1 cellular context compared by ENCODE assay signal in the genomic region with DNA sequence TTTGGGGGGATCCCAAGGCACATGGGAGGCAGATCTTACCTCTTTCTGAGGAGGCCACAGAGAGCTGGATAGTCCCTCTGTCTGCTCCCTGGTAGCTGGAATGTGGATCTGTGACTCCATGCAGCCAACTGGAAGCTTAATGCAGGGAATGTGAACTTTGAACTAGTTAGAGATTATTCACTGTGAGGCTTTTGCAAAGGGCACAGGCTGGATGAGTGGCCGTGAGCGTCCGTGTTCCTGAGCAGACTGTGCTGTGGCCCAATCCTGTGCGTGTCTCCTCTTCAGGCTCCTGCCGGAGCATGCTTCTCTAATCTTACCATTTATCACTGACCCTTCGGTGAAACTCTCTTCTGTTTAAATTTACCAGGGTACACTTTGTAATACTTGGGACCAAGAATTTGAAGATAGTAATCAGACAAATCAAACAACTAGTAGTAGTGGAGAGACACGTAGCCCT.
TF ChIP-seq lines count a peak whose summit lies in the region.

No MANE protein-coding gene starts in this region.

TF ChIP-seq in HepG2, 621 proteins besides CTCF, POLR2A, EP300 and RAD21 (continued from another document and continues in another):
- TF ChIP-seq, protein P1, sequence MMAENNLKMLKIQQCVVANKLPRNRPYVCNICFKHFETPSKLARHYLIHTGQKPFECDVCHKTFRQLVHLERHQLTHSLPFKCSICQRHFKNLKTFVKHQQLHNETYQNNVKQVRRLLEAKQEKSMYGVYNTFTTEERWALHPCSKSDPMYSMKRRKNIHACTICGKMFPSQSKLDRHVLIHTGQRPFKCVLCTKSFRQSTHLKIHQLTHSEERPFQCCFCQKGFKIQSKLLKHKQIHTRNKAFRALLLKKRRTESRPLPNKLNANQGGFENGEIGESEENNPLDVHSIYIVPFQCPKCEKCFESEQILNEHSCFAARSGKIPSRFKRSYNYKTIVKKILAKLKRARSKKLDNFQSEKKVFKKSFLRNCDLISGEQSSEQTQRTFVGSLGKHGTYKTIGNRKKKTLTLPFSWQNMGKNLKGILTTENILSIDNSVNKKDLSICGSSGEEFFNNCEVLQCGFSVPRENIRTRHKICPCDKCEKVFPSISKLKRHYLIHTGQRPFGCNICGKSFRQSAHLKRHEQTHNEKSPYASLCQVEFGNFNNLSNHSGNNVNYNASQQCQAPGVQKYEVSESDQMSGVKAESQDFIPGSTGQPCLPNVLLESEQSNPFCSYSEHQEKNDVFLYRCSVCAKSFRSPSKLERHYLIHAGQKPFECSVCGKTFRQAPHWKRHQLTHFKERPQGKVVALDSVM (CRISPR knock-in tag; IDR thresholded peaks at IDR 0.05): peak; percentile 66; the same call in 1 of the 2 replicates
- TF ChIP-seq SMARCE1 (IDR thresholded peaks at IDR 0.05; ENCODE audit: borderline replicate concordance): no peak
- TF ChIP-seq SOX13 (IDR thresholded peaks at IDR 0.05): no peak
- TF ChIP-seq SOX13 (CRISPR knock-in tag; conservative IDR thresholded peaks at IDR 0.05 in 1 of 2, IDR thresholded peaks at IDR 0.05 in 1 of 2): peak in 1 of 2 experiments; percentile 59; a peak in 1 of 4 replicates
- TF ChIP-seq TMF1 (CRISPR knock-in tag; IDR thresholded peaks at IDR 0.05; ENCODE audit: low read depth): no peak
- TF ChIP-seq, protein P2, sequence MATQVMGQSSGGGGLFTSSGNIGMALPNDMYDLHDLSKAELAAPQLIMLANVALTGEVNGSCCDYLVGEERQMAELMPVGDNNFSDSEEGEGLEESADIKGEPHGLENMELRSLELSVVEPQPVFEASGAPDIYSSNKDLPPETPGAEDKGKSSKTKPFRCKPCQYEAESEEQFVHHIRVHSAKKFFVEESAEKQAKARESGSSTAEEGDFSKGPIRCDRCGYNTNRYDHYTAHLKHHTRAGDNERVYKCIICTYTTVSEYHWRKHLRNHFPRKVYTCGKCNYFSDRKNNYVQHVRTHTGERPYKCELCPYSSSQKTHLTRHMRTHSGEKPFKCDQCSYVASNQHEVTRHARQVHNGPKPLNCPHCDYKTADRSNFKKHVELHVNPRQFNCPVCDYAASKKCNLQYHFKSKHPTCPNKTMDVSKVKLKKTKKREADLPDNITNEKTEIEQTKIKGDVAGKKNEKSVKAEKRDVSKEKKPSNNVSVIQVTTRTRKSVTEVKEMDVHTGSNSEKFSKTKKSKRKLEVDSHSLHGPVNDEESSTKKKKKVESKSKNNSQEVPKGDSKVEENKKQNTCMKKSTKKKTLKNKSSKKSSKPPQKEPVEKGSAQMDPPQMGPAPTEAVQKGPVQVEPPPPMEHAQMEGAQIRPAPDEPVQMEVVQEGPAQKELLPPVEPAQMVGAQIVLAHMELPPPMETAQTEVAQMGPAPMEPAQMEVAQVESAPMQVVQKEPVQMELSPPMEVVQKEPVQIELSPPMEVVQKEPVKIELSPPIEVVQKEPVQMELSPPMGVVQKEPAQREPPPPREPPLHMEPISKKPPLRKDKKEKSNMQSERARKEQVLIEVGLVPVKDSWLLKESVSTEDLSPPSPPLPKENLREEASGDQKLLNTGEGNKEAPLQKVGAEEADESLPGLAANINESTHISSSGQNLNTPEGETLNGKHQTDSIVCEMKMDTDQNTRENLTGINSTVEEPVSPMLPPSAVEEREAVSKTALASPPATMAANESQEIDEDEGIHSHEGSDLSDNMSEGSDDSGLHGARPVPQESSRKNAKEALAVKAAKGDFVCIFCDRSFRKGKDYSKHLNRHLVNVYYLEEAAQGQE (IDR thresholded peaks at IDR 0.05; ENCODE audit: borderline replicate concordance in 1 of 2, low read depth in 1 of 2, low read length in 2 of 2): no peak; a peak in 1 of 4 replicates
- peak; percentile 28; the same call in 1 of the 2 replicates for TF ChIP-seq ZNF232 (CRISPR knock-in tag; IDR thresholded peaks at IDR 0.05; ENCODE audit: borderline replicate concordance)
- TF ChIP-seq ZNF605 (CRISPR knock-in tag; IDR thresholded peaks at IDR 0.05): no peak
- TF ChIP-seq, protein P3, sequence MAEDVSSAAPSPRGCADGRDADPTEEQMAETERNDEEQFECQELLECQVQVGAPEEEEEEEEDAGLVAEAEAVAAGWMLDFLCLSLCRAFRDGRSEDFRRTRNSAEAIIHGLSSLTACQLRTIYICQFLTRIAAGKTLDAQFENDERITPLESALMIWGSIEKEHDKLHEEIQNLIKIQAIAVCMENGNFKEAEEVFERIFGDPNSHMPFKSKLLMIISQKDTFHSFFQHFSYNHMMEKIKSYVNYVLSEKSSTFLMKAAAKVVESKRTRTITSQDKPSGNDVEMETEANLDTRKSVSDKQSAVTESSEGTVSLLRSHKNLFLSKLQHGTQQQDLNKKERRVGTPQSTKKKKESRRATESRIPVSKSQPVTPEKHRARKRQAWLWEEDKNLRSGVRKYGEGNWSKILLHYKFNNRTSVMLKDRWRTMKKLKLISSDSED (CRISPR knock-in tag; IDR thresholded peaks at IDR 0.05): no peak
- no peak for TF ChIP-seq CENPT (CRISPR knock-in tag; IDR thresholded peaks at IDR 0.05; ENCODE audit: low read depth)
- TF ChIP-seq SOX6 (IDR thresholded peaks at IDR 0.05): no peak
- peak; percentile 52; the same call in 1 of the 2 replicates for TF ChIP-seq SOX6 (CRISPR knock-in tag; IDR thresholded peaks at IDR 0.05)
- peak; percentile 69; the same call in 1 of the 2 replicates for TF ChIP-seq BRD4 (CRISPR knock-in tag; IDR thresholded peaks at IDR 0.05)
- TF ChIP-seq FOXP1 (IDR thresholded peaks at IDR 0.05): no peak
- TF ChIP-seq FOXP1 (CRISPR knock-in tag; IDR thresholded peaks at IDR 0.05): peak; percentile 24; the same call in 1 of the 2 replicates
- TF ChIP-seq, protein P4, sequence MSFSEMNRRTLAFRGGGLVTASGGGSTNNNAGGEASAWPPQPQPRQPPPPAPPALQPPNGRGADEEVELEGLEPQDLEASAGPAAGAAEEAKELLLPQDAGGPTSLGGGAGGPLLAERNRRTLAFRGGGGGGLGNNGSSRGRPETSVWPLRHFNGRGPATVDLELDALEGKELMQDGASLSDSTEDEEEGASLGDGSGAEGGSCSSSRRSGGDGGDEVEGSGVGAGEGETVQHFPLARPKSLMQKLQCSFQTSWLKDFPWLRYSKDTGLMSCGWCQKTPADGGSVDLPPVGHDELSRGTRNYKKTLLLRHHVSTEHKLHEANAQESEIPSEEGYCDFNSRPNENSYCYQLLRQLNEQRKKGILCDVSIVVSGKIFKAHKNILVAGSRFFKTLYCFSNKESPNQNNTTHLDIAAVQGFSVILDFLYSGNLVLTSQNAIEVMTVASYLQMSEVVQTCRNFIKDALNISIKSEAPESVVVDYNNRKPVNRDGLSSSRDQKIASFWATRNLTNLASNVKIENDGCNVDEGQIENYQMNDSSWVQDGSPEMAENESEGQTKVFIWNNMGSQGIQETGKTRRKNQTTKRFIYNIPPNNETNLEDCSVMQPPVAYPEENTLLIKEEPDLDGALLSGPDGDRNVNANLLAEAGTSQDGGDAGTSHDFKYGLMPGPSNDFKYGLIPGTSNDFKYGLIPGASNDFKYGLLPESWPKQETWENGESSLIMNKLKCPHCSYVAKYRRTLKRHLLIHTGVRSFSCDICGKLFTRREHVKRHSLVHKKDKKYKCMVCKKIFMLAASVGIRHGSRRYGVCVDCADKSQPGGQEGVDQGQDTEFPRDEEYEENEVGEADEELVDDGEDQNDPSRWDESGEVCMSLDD (CRISPR knock-in tag; IDR thresholded peaks at IDR 0.05; ENCODE audit: borderline replicate concordance): no peak
- no peak for TF ChIP-seq ZNF776 (CRISPR knock-in tag; IDR thresholded peaks at IDR 0.05)
- no peak for TF ChIP-seq RFX5 (IDR thresholded peaks at IDR 0.05; ENCODE audit: low read depth, low read length)
- TF ChIP-seq ZFX (CRISPR knock-in tag; IDR thresholded peaks at IDR 0.05; ENCODE audit: low read depth): peak; percentile 55; the same call in 1 of the 2 replicates
- no peak for TF ChIP-seq RBFOX2 (IDR thresholded peaks at IDR 0.05; ENCODE audit: low read depth, low read length)
- TF ChIP-seq ZNF501 (CRISPR knock-in tag; IDR thresholded peaks at IDR 0.05): peak; percentile 66
- peak; percentile 32; the same call in 1 of the 2 replicates for TF ChIP-seq STAG1 (CRISPR knock-in tag; IDR thresholded peaks at IDR 0.05)
- TF ChIP-seq, protein P5, sequence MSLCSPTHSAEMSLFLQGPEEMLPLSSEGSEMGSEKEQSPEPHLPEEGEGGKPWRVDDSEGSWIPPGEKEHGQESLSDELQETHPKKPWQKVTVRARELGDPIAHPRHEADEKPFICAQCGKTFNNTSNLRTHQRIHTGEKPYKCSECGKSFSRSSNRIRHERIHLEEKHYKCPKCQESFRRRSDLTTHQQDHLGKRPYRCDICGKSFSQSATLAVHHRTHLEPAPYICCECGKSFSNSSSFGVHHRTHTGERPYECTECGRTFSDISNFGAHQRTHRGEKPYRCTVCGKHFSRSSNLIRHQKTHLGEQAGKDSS (CRISPR knock-in tag; IDR thresholded peaks at IDR 0.05; ENCODE audit: borderline replicate concordance, low read depth): 0 out of 2 replicates have a peak, but pooled peaks have one; percentile 51
- no peak for TF ChIP-seq ATM (IDR thresholded peaks at IDR 0.05; ENCODE audit: borderline replicate concordance)
- 0 out of 2 replicates have a peak, but pooled peaks have one; percentile 16 for TF ChIP-seq SMAD9 (CRISPR knock-in tag; IDR thresholded peaks at IDR 0.05)
- 0 out of 2 replicates have a peak, but pooled peaks have one; percentile 22 for TF ChIP-seq KLF9 (CRISPR knock-in tag; IDR thresholded peaks at IDR 0.05; ENCODE audit: low read depth)
- no peak for TF ChIP-seq PRMT3 (CRISPR knock-in tag; IDR thresholded peaks at IDR 0.05; ENCODE audit: borderline replicate concordance, low read depth)
- TF ChIP-seq ATF7 (IDR thresholded peaks at IDR 0.05): no peak
- TF ChIP-seq ATF7 (CRISPR knock-in tag; IDR thresholded peaks at IDR 0.05): no peak
- no peak for TF ChIP-seq CREB1 (IDR thresholded peaks at IDR 0.05)
- peak; percentile 59 for TF ChIP-seq CREB1 (CRISPR knock-in tag; IDR thresholded peaks at IDR 0.05)
- TF ChIP-seq, protein P6, sequence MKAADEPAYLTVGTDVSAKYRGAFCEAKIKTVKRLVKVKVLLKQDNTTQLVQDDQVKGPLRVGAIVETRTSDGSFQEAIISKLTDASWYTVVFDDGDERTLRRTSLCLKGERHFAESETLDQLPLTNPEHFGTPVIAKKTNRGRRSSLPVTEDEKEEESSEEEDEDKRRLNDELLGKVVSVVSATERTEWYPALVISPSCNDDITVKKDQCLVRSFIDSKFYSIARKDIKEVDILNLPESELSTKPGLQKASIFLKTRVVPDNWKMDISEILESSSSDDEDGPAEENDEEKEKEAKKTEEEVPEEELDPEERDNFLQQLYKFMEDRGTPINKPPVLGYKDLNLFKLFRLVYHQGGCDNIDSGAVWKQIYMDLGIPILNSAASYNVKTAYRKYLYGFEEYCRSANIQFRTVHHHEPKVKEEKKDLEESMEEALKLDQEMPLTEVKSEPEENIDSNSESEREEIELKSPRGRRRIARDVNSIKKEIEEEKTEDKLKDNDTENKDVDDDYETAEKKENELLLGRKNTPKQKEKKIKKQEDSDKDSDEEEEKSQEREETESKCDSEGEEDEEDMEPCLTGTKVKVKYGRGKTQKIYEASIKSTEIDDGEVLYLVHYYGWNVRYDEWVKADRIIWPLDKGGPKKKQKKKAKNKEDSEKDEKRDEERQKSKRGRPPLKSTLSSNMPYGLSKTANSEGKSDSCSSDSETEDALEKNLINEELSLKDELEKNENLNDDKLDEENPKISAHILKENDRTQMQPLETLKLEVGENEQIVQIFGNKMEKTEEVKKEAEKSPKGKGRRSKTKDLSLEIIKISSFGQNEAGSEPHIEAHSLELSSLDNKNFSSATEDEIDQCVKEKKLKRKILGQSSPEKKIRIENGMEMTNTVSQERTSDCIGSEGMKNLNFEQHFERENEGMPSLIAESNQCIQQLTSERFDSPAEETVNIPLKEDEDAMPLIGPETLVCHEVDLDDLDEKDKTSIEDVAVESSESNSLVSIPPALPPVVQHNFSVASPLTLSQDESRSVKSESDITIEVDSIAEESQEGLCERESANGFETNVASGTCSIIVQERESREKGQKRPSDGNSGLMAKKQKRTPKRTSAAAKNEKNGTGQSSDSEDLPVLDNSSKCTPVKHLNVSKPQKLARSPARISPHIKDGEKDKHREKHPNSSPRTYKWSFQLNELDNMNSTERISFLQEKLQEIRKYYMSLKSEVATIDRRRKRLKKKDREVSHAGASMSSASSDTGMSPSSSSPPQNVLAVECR (CRISPR knock-in tag; IDR thresholded peaks at IDR 0.05; ENCODE audit: borderline replicate concordance): peak; percentile 42; the same call in 1 of the 2 replicates
- no peak for TF ChIP-seq FOXA1 (IDR thresholded peaks at IDR 0.05)
- TF ChIP-seq FOXA1 (CRISPR knock-in tag; IDR thresholded peaks at IDR 0.05): no peak
- TF ChIP-seq, protein P7, sequence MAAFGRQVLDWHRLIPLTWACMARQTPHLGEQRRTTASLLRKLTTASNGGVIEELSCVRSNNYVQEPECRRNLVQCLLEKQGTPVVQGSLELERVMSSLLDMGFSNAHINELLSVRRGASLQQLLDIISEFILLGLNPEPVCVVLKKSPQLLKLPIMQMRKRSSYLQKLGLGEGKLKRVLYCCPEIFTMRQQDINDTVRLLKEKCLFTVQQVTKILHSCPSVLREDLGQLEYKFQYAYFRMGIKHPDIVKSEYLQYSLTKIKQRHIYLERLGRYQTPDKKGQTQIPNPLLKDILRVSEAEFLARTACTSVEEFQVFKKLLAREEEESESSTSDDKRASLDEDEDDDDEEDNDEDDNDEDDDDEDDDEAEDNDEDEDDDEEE (CRISPR knock-in tag; IDR thresholded peaks at IDR 0.05): no peak
- TF ChIP-seq SAP130 (CRISPR knock-in tag; IDR thresholded peaks at IDR 0.05; ENCODE audit: low read depth): peak; percentile 78
- no peak for TF ChIP-seq ZNF33A (CRISPR knock-in tag; IDR thresholded peaks at IDR 0.05; ENCODE audit: borderline replicate concordance)
- no peak for TF ChIP-seq TCF7L2 (IDR thresholded peaks at IDR 0.05; ENCODE audit: low read depth, low read length)
- TF ChIP-seq, protein P8, sequence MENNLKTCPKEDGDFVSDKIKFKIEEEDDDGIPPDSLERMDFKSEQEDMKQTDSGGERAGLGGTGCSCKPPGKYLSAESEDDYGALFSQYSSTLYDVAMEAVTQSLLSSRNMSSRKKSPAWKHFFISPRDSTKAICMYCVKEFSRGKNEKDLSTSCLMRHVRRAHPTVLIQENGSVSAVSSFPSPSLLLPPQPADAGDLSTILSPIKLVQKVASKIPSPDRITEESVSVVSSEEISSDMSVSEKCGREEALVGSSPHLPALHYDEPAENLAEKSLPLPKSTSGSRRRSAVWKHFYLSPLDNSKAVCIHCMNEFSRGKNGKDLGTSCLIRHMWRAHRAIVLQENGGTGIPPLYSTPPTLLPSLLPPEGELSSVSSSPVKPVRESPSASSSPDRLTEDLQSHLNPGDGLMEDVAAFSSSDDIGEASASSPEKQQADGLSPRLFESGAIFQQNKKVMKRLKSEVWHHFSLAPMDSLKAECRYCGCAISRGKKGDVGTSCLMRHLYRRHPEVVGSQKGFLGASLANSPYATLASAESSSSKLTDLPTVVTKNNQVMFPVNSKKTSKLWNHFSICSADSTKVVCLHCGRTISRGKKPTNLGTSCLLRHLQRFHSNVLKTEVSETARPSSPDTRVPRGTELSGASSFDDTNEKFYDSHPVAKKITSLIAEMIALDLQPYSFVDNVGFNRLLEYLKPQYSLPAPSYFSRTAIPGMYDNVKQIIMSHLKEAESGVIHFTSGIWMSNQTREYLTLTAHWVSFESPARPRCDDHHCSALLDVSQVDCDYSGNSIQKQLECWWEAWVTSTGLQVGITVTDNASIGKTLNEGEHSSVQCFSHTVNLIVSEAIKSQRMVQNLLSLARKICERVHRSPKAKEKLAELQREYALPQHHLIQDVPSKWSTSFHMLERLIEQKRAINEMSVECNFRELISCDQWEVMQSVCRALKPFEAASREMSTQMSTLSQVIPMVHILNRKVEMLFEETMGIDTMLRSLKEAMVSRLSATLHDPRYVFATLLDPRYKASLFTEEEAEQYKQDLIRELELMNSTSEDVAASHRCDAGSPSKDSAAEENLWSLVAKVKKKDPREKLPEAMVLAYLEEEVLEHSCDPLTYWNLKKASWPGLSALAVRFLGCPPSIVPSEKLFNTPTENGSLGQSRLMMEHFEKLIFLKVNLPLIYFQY (CRISPR knock-in tag; IDR thresholded peaks at IDR 0.05; ENCODE audit: borderline replicate concordance): peak; percentile 39; the same call in 1 of the 2 replicates
- no peak for TF ChIP-seq KLF16 (CRISPR knock-in tag; IDR thresholded peaks at IDR 0.05)
- TF ChIP-seq SNRNP70 (IDR thresholded peaks at IDR 0.05; ENCODE audit: low read depth, low read length): no peak
- TF ChIP-seq PITX1 (CRISPR knock-in tag; IDR thresholded peaks at IDR 0.05): peak; percentile 89
